10 cellular contexts compared by ENCODE assay signal in the genomic region with DNA sequence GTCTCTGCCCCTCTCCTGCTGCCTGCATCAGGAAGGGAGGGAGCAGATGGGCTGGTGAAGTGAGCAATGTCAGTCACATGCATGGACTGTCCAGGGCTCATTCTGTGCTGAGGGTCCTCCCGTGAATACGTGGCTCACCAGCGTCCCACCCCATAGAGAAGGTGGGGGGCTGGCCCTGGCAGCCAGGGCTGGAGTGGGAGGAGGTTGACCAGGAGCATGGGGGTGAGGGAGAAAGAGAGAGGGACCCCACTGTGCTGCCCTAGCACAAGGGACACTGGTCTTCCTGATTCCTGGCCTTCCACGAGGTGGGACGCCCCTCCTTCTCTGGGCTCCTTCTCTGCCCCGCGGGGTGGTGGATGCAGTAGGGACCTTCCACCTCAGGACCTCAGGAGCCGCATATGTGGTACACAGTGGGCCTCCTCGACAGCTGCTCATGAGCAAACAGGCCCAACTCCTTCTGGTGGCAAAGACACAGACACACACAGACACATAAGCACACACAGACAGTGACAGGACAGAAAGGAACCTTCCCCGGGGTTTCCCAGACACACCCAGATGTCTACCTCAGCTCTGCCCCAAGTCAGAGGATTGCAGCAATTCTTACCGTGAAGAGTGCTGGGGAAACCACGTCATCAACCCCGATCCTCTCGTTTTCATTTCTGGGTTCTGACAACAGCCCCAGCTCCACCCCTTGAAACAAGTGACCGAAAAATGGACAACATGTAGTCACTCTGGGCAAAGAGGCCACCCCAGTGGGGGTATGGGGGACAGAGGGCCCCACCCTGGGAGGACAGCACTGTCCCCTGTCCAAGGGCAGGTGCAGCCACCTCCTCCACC. TPM values are rescaled to one million over a fixed set of nuclear protein-coding genes. Genes with fewer than 3 reads are reported as not detected.
DNase-seq lines count a peak whose midpoint lies in the region; ATAC-seq and TF ChIP-seq lines count a peak whose summit lies in the region.
"Had no signal": no experiment of that assay in that cellular context is flagged by ENCODE, and none has a peak within 500 bp of the region (broad histone marks: within the 10 kb centered on the region; RNA-seq: fewer than 3 reads in every experiment).

No MANE protein-coding gene starts in this region.

- H3K27me3 Mint-ChIP-seq in stimulated activated memory B cell treated with anti-CD40 and anti-IgM and Interleukin-4, amounts not matched to agents 10 μg/mL and 1 μg/mL and 100 μg/mL, for 72 hours, result peaks cover 36% of the 10 kb centered on the region

- H3K27ac ChIP-seq in esophagus squamous epithelium, result peak overlapping the region in 3 of 4 donors; percentile 34 to 49 (median 49)
- H3K27ac ChIP-seq: tibial artery had no signal

- peaks cover 0 to 27% (median 7%) of the 10 kb centered on the region in 3 donors for H3K4me1 ChIP-seq in esophagus squamous epithelium
- H3K4me1 ChIP-seq: tibial artery had no signal

- peak; percentile 63 for ATAC-seq in GM18511 (IDR thresholded peaks at IDR 0.05; ENCODE audit: unreplicated experiment)
- ATAC-seq in HG02885 (IDR thresholded peaks at IDR 0.05; ENCODE audit: poor library complexity, unreplicated experiment), result peak; percentile 61
- peak; percentile 84 for ATAC-seq in stimulated activated memory B cell treated with anti-CD40 and anti-IgM and Interleukin-4, amounts not matched to agents 10 μg/mL and 1 μg/mL and 100 μg/mL, for 72 hours

- 18 to 50% methylated on average over 2 to 5 of the region's 15 CpGs for WGBS in esophagus squamous epithelium, 2 donors

- H3K4me3 ChIP-seq in esophagus squamous epithelium (no peak overlapping the region), H7 (ENCODE audit: insufficient read depth, low read depth, low read length) (no peak overlapping the region)
- H3K4me3 ChIP-seq: tibial artery had no signal

- H3K4me1 Mint-ChIP-seq in stimulated activated memory B cell treated with anti-CD40 and anti-IgM and Interleukin-4, amounts not matched to agents 10 μg/mL and 1 μg/mL and 100 μg/mL, for 72 hours, result peaks cover 44% of the 10 kb centered on the region

- no peak overlapping the region for H3K4me3 Mint-ChIP-seq in stimulated activated memory B cell treated with anti-CD40 and anti-IgM and Interleukin-4, amounts not matched to agents 10 μg/mL and 1 μg/mL and 100 μg/mL, for 72 hours

- intact Hi-C loops in esophagus squamous epithelium (cut with DNase I), result no loop called here

- no peaks in the 10 kb centered on the region for H3K9me3 ChIP-seq in esophagus squamous epithelium
- H3K9me3 ChIP-seq: tibial artery had no signal

- no peaks in the 10 kb centered on the region for H3K36me3 ChIP-seq in esophagus squamous epithelium
- no peaks in the 10 kb centered on the region for H3K36me3 ChIP-seq in H7 (replicated peaks; ENCODE audit: control insufficient read depth, insufficient read depth, low read length)
- H3K36me3 ChIP-seq: tibial artery had no signal

- no peaks in the 10 kb centered on the region for H3K9me3 Mint-ChIP-seq in stimulated activated memory B cell treated with anti-CD40 and anti-IgM and Interleukin-4, amounts not matched to agents 10 μg/mL and 1 μg/mL and 100 μg/mL, for 72 hours

- DNase-seq in T-helper 2 cell (peak in 3 of 5 experiments; percentile 24 to 87 (median 61)), esophagus squamous epithelium (lab: John Stamatoyannopoulos, UW) (no peak), H7 (no peak), UCSD-AML1 (lab: John Stamatoyannopoulos, UW; ENCODE audit: unreplicated experiment) (no peak), C1 segment of cervical spinal cord (lab: John Stamatoyannopoulos, UW) (no peak)

- peaks cover 0 to 8% (median 0%) of the 10 kb centered on the region in 4 donors for H3K27me3 ChIP-seq in esophagus squamous epithelium
- H3K27me3 ChIP-seq in H7 (ENCODE audit: control insufficient read depth, insufficient read depth, low read length), result no peaks in the 10 kb centered on the region

- TF ChIP-seq POLR2A in esophagus squamous epithelium (IDR thresholded peaks at IDR 0.05), result peak in 1 of 4 donors; percentile 37

- TF ChIP-seq CTCF in esophagus squamous epithelium (IDR thresholded peaks at IDR 0.05), result peak in 1 of 6 experiments; percentile 5

- H3K27ac Mint-ChIP-seq in stimulated activated memory B cell treated with anti-CD40 and anti-IgM and Interleukin-4, amounts not matched to agents 10 μg/mL and 1 μg/mL and 100 μg/mL, for 72 hours, result peak overlapping the region; percentile 65

- no peaks in the 10 kb centered on the region for H3K36me3 Mint-ChIP-seq in stimulated activated memory B cell treated with anti-CD40 and anti-IgM and Interleukin-4, amounts not matched to agents 10 μg/mL and 1 μg/mL and 100 μg/mL, for 72 hours

RNA-seq across cellular contexts. Expression of a gene that starts 3.6 kb away (rescaled TPM):
- 10 to 100 TPM in 1 of 4 donors, 1 to 10 TPM in 1, under 1 TPM in 2; 0.57 to 27.3 (median 1.3) TPM for total RNA-seq in esophagus squamous epithelium
- not detected in 2 replicates for total RNA-seq in H7 (2014; rRNA removed; shearing (Covaris generic))
- total RNA-seq: fibroblast of lung had no signal

RNA-seq across cellular contexts. Expression of a gene that starts 28.4 kb away (rescaled TPM):
- 1 to 10 TPM in 3 of 4 donors, not detected in 1; 1.1 to 5.3 (median 3.1) TPM for total RNA-seq in esophagus squamous epithelium
- 4.4 and 6.5 TPM in 2 replicates for total RNA-seq in H7 (2014; rRNA removed; shearing (Covaris generic))

Comparison
In these comparisons a context has a peak if more than half of its experiments do, and no peak if none do; other contexts are left out.
1. DNase-seq: peak in T-helper 2 cell (3 of 5); none in esophagus squamous epithelium (single experiment), H7 (single experiment), UCSD-AML1 (single experiment) and C1 segment of cervical spinal cord (0 of 14).
2. Peak in every context shown above with its lines, with median percentiles within 50 percentile points of each other: ATAC-seq.